ENCODE assay signal across 10 cellular contexts in the genomic region with DNA sequence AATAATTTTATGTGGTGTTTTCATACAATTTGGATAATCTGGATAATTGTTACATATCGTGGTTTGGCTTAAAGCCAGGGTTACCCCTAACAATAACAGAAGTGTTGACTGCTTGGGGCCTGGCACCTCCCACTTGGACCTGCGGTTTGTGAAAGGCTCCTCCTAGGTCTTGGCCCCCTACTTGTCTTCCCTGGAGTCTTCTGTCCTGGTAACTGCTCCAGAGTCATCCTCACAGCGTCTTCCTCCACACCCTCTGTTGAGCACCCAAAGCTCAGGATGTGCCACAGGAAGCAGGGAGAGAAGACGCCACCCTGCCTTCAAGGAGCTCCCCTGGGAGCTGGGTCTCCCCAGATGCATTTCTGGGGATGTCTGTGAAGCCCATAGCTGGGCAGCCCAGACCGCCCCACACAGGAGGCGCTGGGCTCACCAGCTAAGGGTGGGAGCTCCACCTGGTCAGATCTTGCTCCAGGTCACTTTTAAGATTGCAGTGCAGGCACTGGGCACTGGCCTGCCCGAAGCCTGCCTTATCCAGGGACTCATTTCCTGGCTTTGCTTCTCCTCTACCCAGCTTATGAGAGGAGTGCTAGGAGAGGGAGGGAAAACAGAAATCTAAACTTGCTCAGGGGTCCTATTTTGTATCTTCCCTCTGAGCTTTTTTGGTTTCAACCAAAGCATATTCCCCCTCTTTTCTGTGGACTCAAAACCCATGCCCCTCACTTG.
DNase-seq lines count a peak whose midpoint lies in the region; ATAC-seq, FAIRE-seq and TF ChIP-seq lines count a peak whose summit lies in the region.
"Had no signal": no experiment of that assay in that cellular context is flagged by ENCODE, and none has a peak within 500 bp of the region (broad histone marks: within the 10 kb centered on the region; RNA-seq: fewer than 3 reads in every experiment).

No MANE protein-coding gene starts in this region.

- no peak for TF ChIP-seq CTCF in PC-9 (conservative IDR thresholded peaks at IDR 0.05)
- TF ChIP-seq CTCF in gastrocnemius medialis (IDR thresholded peaks at IDR 0.05 in 4 of 5, conservative IDR thresholded peaks at IDR 0.05 in 1 of 5), result no peak
- TF ChIP-seq CTCF in GM10248 (IDR thresholded peaks at IDR 0.05; ENCODE audit: control extremely low read depth, extremely low read depth, low read depth, missing control alignments), result no peak

- TSS peak; percentile 100 for BruUV-seq in PC-9 (replicated peaks; lab: Mats Ljungman, UMichigan)

- H3K27ac ChIP-seq in PC-9, result peak overlapping the region; percentile 93
- peak overlapping the region; percentile 98 for H3K27ac ChIP-seq in epithelial cell of prostate
- H3K27ac ChIP-seq in gastrocnemius medialis, result peak overlapping the region in 3 of 4 donors; percentile 36 to 62 (median 42)

- peaks cover 48% of the 10 kb centered on the region for H3K4me1 ChIP-seq in PC-9 (replicated peaks; ENCODE audit: insufficient read depth)
- peaks cover 0 to 6% of the 10 kb centered on the region in 2 donors for H3K4me1 ChIP-seq in gastrocnemius medialis
- H3K4me1 ChIP-seq: colonic mucosa had no signal

- intact Hi-C loops in PC-9 (cut with micrococcal nuclease; ENCODE audit: unreplicated experiment) (loop anchor here (1.0 to 2.0 kb wide), 3 partner anchors 7 to 146 kb away; no protein-coding TSS in a partner anchor), gastrocnemius medialis (cut with DNase I; ENCODE audit: low total_unique reads) (no loop called here)

- CTCF ChIA-PET in PC-9 (lab: Charles Lee) (interaction anchor here (0.6 to 1.2 kb wide), 2 partner anchors 11 to 91 kb away, joined by 3 to 5 read pairs; no protein-coding TSS in a partner anchor), GM10248 (lab: Yijun Ruan, JAX) (interaction anchor here (0.9 to 2.8 kb wide), 6 partner anchors 11 to 447 kb away, joined by 3 to 18 read pairs (median 4); no protein-coding TSS in a partner anchor)

- in situ Hi-C loops in gastrocnemius medialis (cut with MboI; ENCODE audit: low sequenced_read_pairs in 4 of 4), result no loop called here

- H3K9me2 ChIP-seq in PC-9 (ENCODE audit: insufficient read depth), result no peaks in the 10 kb centered on the region

- no peaks in the 10 kb centered on the region for H4K20me1 ChIP-seq in PC-9 (ENCODE audit: insufficient read depth)

- ATAC-seq in gastrocnemius medialis (no peak), HG03460 (IDR thresholded peaks at IDR 0.05; ENCODE audit: unreplicated experiment) (no peak)

- TF ChIP-seq POLR2A in GM12892 (IDR thresholded peaks at IDR 0.05; ENCODE audit: low read depth, low read length) (no peak), gastrocnemius medialis (IDR thresholded peaks at IDR 0.05) (no peak)

- H3K27me3 ChIP-seq in PC-9 (ENCODE audit: insufficient read depth, low read depth) (no peaks in the 10 kb centered on the region), gastrocnemius medialis (no peaks in the 10 kb centered on the region)
- H3K27me3 ChIP-seq: colonic mucosa had no signal

- POLR2A ChIA-PET in PC-9 (lab: Charles Lee; ENCODE audit: unreplicated experiment), result interaction anchor here (0.5 to 0.6 kb wide), 3 partner anchors 7 to 484 kb away, joined by 4 to 9 read pairs (median 5); no protein-coding TSS in a partner anchor
- POLR2A ChIA-PET in GM10248 (lab: Yijun Ruan, JAX), result no interaction called here

- H3K9me3 ChIP-seq in PC-9 (ENCODE audit: insufficient read depth, low read depth), result peaks cover 2% of the 10 kb centered on the region; the same call in 1 of the 2 replicates
- H3K9me3 ChIP-seq in gastrocnemius medialis, result no peaks in the 10 kb centered on the region
- H3K9me3 ChIP-seq: colonic mucosa had no signal

- no peaks in the 10 kb centered on the region for H3K36me3 ChIP-seq in PC-9 (ENCODE audit: low read depth)
- H3K36me3 ChIP-seq in gastrocnemius medialis, result no peaks in the 10 kb centered on the region
- H3K36me3 ChIP-seq: colonic mucosa had no signal

- H3K4me2 ChIP-seq in PC-9, result peak overlapping the region; percentile 67

- H3K79me2 ChIP-seq in PC-9 (ENCODE audit: low read depth), result no peaks in the 10 kb centered on the region

- no peak overlapping the region for H2AFZ ChIP-seq in PC-9

- DNase-seq in GM12892 (ENCODE audit: insufficient read length) (no peak), PC-9 (peak in 1 of 2 experiments; percentile 31), epithelial cell of prostate (ENCODE audit: low read depth, low spot score) (no peak), gastrocnemius medialis (no peak), hippocampal formation (lab: John Stamatoyannopoulos, UW) (no peak), GM10248 (ENCODE audit: extremely low spot score) (no peak), COLO829 (ENCODE audit: low spot score) (no peak)
- DNase-seq: colonic mucosa, NCI-H1105 had no signal

- H3K4me3 ChIP-seq in PC-9 (no peak overlapping the region), gastrocnemius medialis (no peak overlapping the region)
- H3K4me3 ChIP-seq: colonic mucosa had no signal

- FAIRE-seq in GM12892 (lab: Jason Lieb, UNC), result peak; percentile 73

- H3F3A ChIP-seq in PC-9 (ENCODE audit: insufficient read depth, low read depth), result peaks cover 35% of the 10 kb centered on the region

Comparison
In these comparisons a context has a peak if more than half of its experiments do, and no peak if none do; other contexts are left out.
1. H3K27ac ChIP-seq: peak in every context shown above with its lines; median percentile 98 in epithelial cell of prostate; 93 in PC-9; 42 in gastrocnemius medialis.